Comparison of ENCODE assay signal across 23 cellular contexts in genomic region chr12:62407587-62407986, GRCh38.
"Had no signal": no experiment of that assay in that cellular context is flagged by ENCODE, and none has a peak within 500 bp of the region (broad histone marks: within the 10 kb centered on the region; RNA-seq: fewer than 3 reads in every experiment).

No MANE protein-coding gene starts in this region.

- H3K27me3 Mint-ChIP-seq: activated naive CD8-positive, alpha-beta T cell treated with anti-CD3 and anti-CD28 coated beads, Interleukin-2, amount 10 ng/mL, durations not matched to agents 7 days and 5 days; IgD-negative memory B cell had no signal

- H3K4me3 Mint-ChIP-seq: activated naive CD4-positive, alpha-beta T cell treated with anti-CD3 and anti-CD28 coated beads for 36 hours; activated naive CD8-positive, alpha-beta T cell treated with anti-CD3 and anti-CD28 coated beads, Interleukin-2, amount 10 ng/mL, durations not matched to agents 7 days and 5 days; IgD-negative memory B cell had no signal

- H3K4me3 ChIP-seq: breast epithelium, SK-N-MC had no signal

- H3K27ac Mint-ChIP-seq: activated naive CD4-positive, alpha-beta T cell treated with anti-CD3 and anti-CD28 coated beads for 36 hours; activated naive CD8-positive, alpha-beta T cell treated with anti-CD3 and anti-CD28 coated beads, Interleukin-2, amount 10 ng/mL, durations not matched to agents 7 days and 5 days; IgD-negative memory B cell had no signal

- ATAC-seq: activated CD4-positive, CD25-positive, alpha-beta regulatory T cell treated with anti-CD3 and anti-CD28 coated beads, Interleukin-2, amount 50 U/mL, for 24 hours had no signal

- H3K9me3 Mint-ChIP-seq: activated naive CD4-positive, alpha-beta T cell treated with anti-CD3 and anti-CD28 coated beads for 36 hours; activated naive CD8-positive, alpha-beta T cell treated with anti-CD3 and anti-CD28 coated beads, Interleukin-2, amount 10 ng/mL, durations not matched to agents 7 days and 5 days; IgD-negative memory B cell had no signal

- H3K9me3 ChIP-seq: breast epithelium had no signal

- H3K4me1 Mint-ChIP-seq: IgD-negative memory B cell had no signal

- DNase-seq: activated CD4-positive, alpha-beta T cell treated with anti-CD3 and anti-CD28 coated beads for 4 hours; activated CD4-positive, alpha-beta T cell treated with anti-CD3 and anti-CD28 coated beads, Interleukin-2, amount 50 U/mL, for 48 hours; activated effector memory CD4-positive, alpha-beta T cell treated with anti-CD3 and anti-CD28 coated beads, Interleukin-2, amount 50 U/mL, for 16 hours; activated naive CD4-positive, alpha-beta T cell treated with anti-CD3 and anti-CD28 coated beads for 36 hours; activated naive CD8-positive, alpha-beta T cell treated with anti-CD3 and anti-CD28 coated beads, Interleukin-2, amount 10 ng/mL, durations not matched to agents 7 days and 5 days; aorta; caudate nucleus; KG1; NCI-H1092 treated with DMSO at 0.1 percent for 48 hours; NCI-H1417 treated with DMSO at 0.1 percent for 48 hours; NCI-H1694; NCI-H2029; NCI-H2107; NCI-H2171 treated with DMSO at 0.1 percent for 48 hours; NCI-H345; NCI-H510A; NCI-H526 treated with DMSO at 0.1 percent for 48 hours; NCI-H82; T-helper 1 cell had no signal

- H3K27ac ChIP-seq: breast epithelium, SK-N-MC had no signal

- H3K36me3 ChIP-seq: breast epithelium had no signal

- H3K27me3 ChIP-seq: breast epithelium had no signal

- H3K4me1 ChIP-seq: breast epithelium had no signal
